Comparison of ENCODE assay signal across 9 cellular contexts in genomic region chr2:143422681-143423080, GRCh38.
DNase-seq lines count a peak whose midpoint lies in the region; ATAC-seq and TF ChIP-seq lines count a peak whose summit lies in the region.
"Had no signal": no experiment of that assay in that cellular context is flagged by ENCODE, and none has a peak within 500 bp of the region (broad histone marks: within the 10 kb centered on the region; RNA-seq: fewer than 3 reads in every experiment).

No MANE protein-coding gene starts in this region.

- H3K27ac Mint-ChIP-seq in activated naive CD4-positive, alpha-beta T cell treated with anti-CD3 and anti-CD28 coated beads, Interleukin-2, amount 50 U/mL, for 72 hours, result peak overlapping the region in 1 of 2 donors; percentile 65
- no peak overlapping the region for H3K27ac Mint-ChIP-seq in stimulated activated naive CD8-positive, alpha-beta T cell treated with anti-CD3 and anti-CD28 coated beads, Interleukin-15, amount 100 ng/mL, for 72 hours

- no peaks in the 10 kb centered on the region for H3K27me3 Mint-ChIP-seq in stimulated activated naive CD8-positive, alpha-beta T cell treated with anti-CD3 and anti-CD28 coated beads, Interleukin-15, amount 100 ng/mL, for 72 hours
- H3K27me3 Mint-ChIP-seq: IgD-negative memory B cell had no signal

- H3K4me3 Mint-ChIP-seq in stimulated activated naive CD8-positive, alpha-beta T cell treated with anti-CD3 and anti-CD28 coated beads, Interleukin-15, amount 100 ng/mL, for 72 hours, result no peak overlapping the region
- H3K4me3 Mint-ChIP-seq: IgD-negative memory B cell had no signal

- no peak for DNase-seq in activated naive CD4-positive, alpha-beta T cell treated with anti-CD3 and anti-CD28 coated beads, Interleukin-2, amount 50 U/mL, for 72 hours (ENCODE audit: low spot score in 2 of 2)
- DNase-seq in activated naive CD4-positive, alpha-beta T cell (lab: John Stamatoyannopoulos, UW), result no peak
- peak; percentile 85 for DNase-seq in OCI-M1 (lab: John Stamatoyannopoulos, UW)
- DNase-seq in stimulated activated naive CD8-positive, alpha-beta T cell treated with anti-CD3 and anti-CD28 coated beads, Interleukin-15, amount 100 ng/mL, for 72 hours, result peak in 1 of 2 donors; percentile 29
- DNase-seq in NCI-H1436 (lab: John Stamatoyannopoulos, UW), result no peak
- no peak for DNase-seq in GM13977 (ENCODE audit: low spot score)
- DNase-seq in globus pallidus (ENCODE audit: low spot score), result no peak

- no peak for TF ChIP-seq CTCF in GM13977 (IDR thresholded peaks at IDR 0.05; ENCODE audit: extremely low read depth, insufficient read depth, missing control alignments)

- peak; percentile 52 to 59 for ATAC-seq in activated naive CD4-positive, alpha-beta T cell treated with anti-CD3 and anti-CD28 coated beads, Interleukin-2, amount 50 U/mL, for 72 hours
- ATAC-seq in HG02981 (IDR thresholded peaks at IDR 0.05; ENCODE audit: unreplicated experiment), result peak; percentile 97
- peak; percentile 87 for ATAC-seq in stimulated activated naive CD8-positive, alpha-beta T cell treated with anti-CD3 and anti-CD28 coated beads, Interleukin-15, amount 100 ng/mL, for 72 hours

- peaks cover 51% of the 10 kb centered on the region for H3K4me1 Mint-ChIP-seq in stimulated activated naive CD8-positive, alpha-beta T cell treated with anti-CD3 and anti-CD28 coated beads, Interleukin-15, amount 100 ng/mL, for 72 hours

- in situ Hi-C loops in GM13977 (cut with MboI; ENCODE audit: low pct_unique_long_range_greater_than_20kb, low sequenced_read_pairs, unreplicated experiment), result no loop called here

- H3K36me3 Mint-ChIP-seq in activated naive CD4-positive, alpha-beta T cell treated with anti-CD3 and anti-CD28 coated beads, Interleukin-2, amount 50 U/mL, for 72 hours, result peaks cover 0 to 6% of the 10 kb centered on the region in 2 donors

- H3K9me3 Mint-ChIP-seq in activated naive CD4-positive, alpha-beta T cell treated with anti-CD3 and anti-CD28 coated beads, Interleukin-2, amount 50 U/mL, for 72 hours, result peaks cover 0 to 6% of the 10 kb centered on the region in 2 donors
- H3K9me3 Mint-ChIP-seq in stimulated activated naive CD8-positive, alpha-beta T cell treated with anti-CD3 and anti-CD28 coated beads, Interleukin-15, amount 100 ng/mL, for 72 hours, result no peaks in the 10 kb centered on the region
- H3K9me3 Mint-ChIP-seq: IgD-negative memory B cell had no signal
